12 cellular contexts compared by ENCODE assay signal in the genomic region with DNA sequence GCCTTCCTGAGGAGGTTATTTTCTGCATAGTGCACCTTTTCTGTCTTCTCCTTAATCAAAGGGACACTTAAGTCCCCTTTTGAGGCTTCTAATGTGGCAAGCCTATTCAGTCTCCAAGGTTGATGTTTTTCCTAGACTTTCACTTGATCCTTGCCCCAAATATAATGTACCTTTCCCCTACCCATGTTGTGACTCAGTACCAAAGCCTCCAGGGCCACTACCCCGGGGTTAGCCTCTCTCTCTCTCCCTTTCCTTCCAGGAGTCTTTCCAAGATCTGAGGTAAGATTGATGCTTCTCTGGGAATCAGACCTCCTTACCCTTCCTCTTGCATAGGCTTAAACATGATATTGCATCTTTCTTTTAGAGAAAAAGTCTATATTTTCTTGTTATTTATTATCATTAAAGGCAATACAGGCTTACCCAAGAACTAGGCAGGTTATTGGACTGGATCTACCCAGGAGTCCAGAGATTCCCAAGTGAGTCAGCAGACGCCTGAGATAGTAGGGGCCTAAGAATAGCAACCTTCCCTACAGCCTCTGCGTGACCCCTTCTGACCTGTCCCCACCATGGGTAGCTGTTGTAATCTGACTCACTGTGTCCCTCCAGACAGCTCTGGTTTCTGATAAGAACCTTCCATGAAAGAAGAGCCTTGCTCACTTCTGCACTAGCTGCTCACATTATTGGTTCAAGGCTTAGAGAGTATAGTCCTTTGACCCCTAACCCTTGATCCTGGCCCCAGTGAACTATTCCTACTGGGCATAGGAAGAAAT.
DNase-seq lines count a peak whose midpoint lies in the region; ATAC-seq and TF ChIP-seq lines count a peak whose summit lies in the region.
"Had no signal": no experiment of that assay in that cellular context is flagged by ENCODE, and none has a peak within 500 bp of the region (broad histone marks: within the 10 kb centered on the region; RNA-seq: fewer than 3 reads in every experiment).

No MANE protein-coding gene starts in this region.

- POLR2A ChIA-PET in activated CD8-positive, alpha-beta T cell treated with anti-CD3 and anti-CD28 coated beads, Interleukin-2, amount 10 ng/mL, durations not matched to agents 7 days and 5 days (lab: Charles Lee): no interaction called here

- no peaks in the 10 kb centered on the region for H3K27me3 ChIP-seq in aorta (ENCODE audit: control insufficient read depth in 1 of 2, insufficient read depth in 2 of 2, low read length in 1 of 2)

- CTCF ChIA-PET in activated CD8-positive, alpha-beta T cell treated with anti-CD3 and anti-CD28 coated beads, Interleukin-2, amount 10 ng/mL, durations not matched to agents 7 days and 5 days (lab: Charles Lee): no interaction called here

- H3K9me3 Mint-ChIP-seq in activated CD8-positive, alpha-beta T cell treated with anti-CD3 and anti-CD28 coated beads, Interleukin-2, amount 10 ng/mL, durations not matched to agents 7 days and 5 days (ENCODE audit: insufficient read depth): peaks cover 31% of the 10 kb centered on the region

- H3K9me3 ChIP-seq in aorta (ENCODE audit: control insufficient read depth, low read length): no peaks in the 10 kb centered on the region

- peaks cover 4% of the 10 kb centered on the region in 2 donors for H3K4me1 ChIP-seq in aorta (ENCODE audit: control insufficient read depth in 1 of 2, insufficient read depth in 2 of 2, low read length in 2 of 2)

- intact Hi-C loops in aorta (cut with DNase I): loop anchor here (5.0 to 10.0 kb wide), 3 partner anchors 68 to 225 kb away; no protein-coding TSS in a partner anchor

- H3K4me3 ChIP-seq in choroid plexus epithelial cell (ENCODE audit: low read depth, low read length): no peak overlapping the region
- H3K4me3 ChIP-seq in aorta (ENCODE audit: low read length in 2 of 2): no peak overlapping the region

- TF ChIP-seq CTCF in choroid plexus epithelial cell (conservative IDR thresholded peaks at IDR 0.05; ENCODE audit: low read depth, low read length): no peak

- ATAC-seq in aorta (ENCODE audit: low FRiP score) (peak; percentile 16), GM19452 (IDR thresholded peaks at IDR 0.05; ENCODE audit: unreplicated experiment) (no peak)
- ATAC-seq in activated CD8-positive, alpha-beta T cell treated with anti-CD3 and anti-CD28 coated beads, Interleukin-2, amount 10 ng/mL, durations not matched to agents 7 days and 5 days: no peak
- ATAC-seq: activated T-cell treated with anti-CD3 and anti-CD28 coated beads, Interleukin-2, amount 50 U/mL, for 72 hours had no signal

- no peak overlapping the region for H3K4me3 Mint-ChIP-seq in activated CD8-positive, alpha-beta T cell treated with anti-CD3 and anti-CD28 coated beads, Interleukin-2, amount 10 ng/mL, durations not matched to agents 7 days and 5 days
- H3K4me3 Mint-ChIP-seq: activated T-cell treated with anti-CD3 and anti-CD28 coated beads, Interleukin-2, amount 50 U/mL, for 72 hours had no signal

- H3K27me3 Mint-ChIP-seq in activated CD8-positive, alpha-beta T cell treated with anti-CD3 and anti-CD28 coated beads, Interleukin-2, amount 10 ng/mL, durations not matched to agents 7 days and 5 days (ENCODE audit: low read depth): no peaks in the 10 kb centered on the region

- H3K4me1 Mint-ChIP-seq in activated CD8-positive, alpha-beta T cell treated with anti-CD3 and anti-CD28 coated beads, Interleukin-2, amount 10 ng/mL, durations not matched to agents 7 days and 5 days (ENCODE audit: low read depth): peaks cover 8% of the 10 kb centered on the region

- H3K36me3 ChIP-seq in aorta (ENCODE audit: control insufficient read depth in 1 of 2, insufficient read depth in 2 of 2, low read length in 1 of 2): no peaks in the 10 kb centered on the region

- WGBS in aorta, 2 donors: 51% methylated on average over 3 of the region's 3 CpGs

- H3K36me3 Mint-ChIP-seq in activated CD8-positive, alpha-beta T cell treated with anti-CD3 and anti-CD28 coated beads, Interleukin-2, amount 10 ng/mL, durations not matched to agents 7 days and 5 days (ENCODE audit: low read depth): peaks cover 12% of the 10 kb centered on the region

- DNase-seq in LoVo (ENCODE audit: low spot score) (peak; percentile 60), choroid plexus epithelial cell (ENCODE audit: low read depth) (peak; percentile 57), islet precursor cell (peak; percentile 92), aorta (no peak), COLO829 (ENCODE audit: low spot score) (no peak)
- no peak for DNase-seq in activated CD8-positive, alpha-beta T cell treated with anti-CD3 and anti-CD28 coated beads, Interleukin-2, amount 10 ng/mL, durations not matched to agents 7 days and 5 days
- DNase-seq: activated CD4-positive, CD25-positive, alpha-beta regulatory T cell; activated T-cell treated with anti-CD3 and anti-CD28 coated beads, Interleukin-2, amount 50 U/mL, for 72 hours; KBM-7; NCI-H1694 treated with DMSO at 0.1 percent for 48 hours had no signal

- no peak overlapping the region for H3K27ac Mint-ChIP-seq in activated CD8-positive, alpha-beta T cell treated with anti-CD3 and anti-CD28 coated beads, Interleukin-2, amount 10 ng/mL, durations not matched to agents 7 days and 5 days
- H3K27ac Mint-ChIP-seq: activated T-cell treated with anti-CD3 and anti-CD28 coated beads, Interleukin-2, amount 50 U/mL, for 72 hours had no signal

- H3K27ac ChIP-seq in aorta (ENCODE audit: low read depth in 1 of 2, low read length in 2 of 2): no peak overlapping the region
- H3K27ac ChIP-seq: epithelial cell of prostate had no signal

Comparison
In these comparisons a context has a peak if more than half of its experiments do, and no peak if none do; other contexts are left out.
1. DNase-seq: peak in LoVo (single experiment), choroid plexus epithelial cell (single experiment) and islet precursor cell (single experiment); none in aorta (0 of 2), activated CD8-positive, alpha-beta T cell treated with anti-CD3 and anti-CD28 coated beads, Interleukin-2, amount 10 ng/mL, durations not matched to agents 7 days and 5 days (single experiment) and COLO829 (single experiment).